20 cellular contexts compared by ENCODE assay signal in the genomic region with DNA sequence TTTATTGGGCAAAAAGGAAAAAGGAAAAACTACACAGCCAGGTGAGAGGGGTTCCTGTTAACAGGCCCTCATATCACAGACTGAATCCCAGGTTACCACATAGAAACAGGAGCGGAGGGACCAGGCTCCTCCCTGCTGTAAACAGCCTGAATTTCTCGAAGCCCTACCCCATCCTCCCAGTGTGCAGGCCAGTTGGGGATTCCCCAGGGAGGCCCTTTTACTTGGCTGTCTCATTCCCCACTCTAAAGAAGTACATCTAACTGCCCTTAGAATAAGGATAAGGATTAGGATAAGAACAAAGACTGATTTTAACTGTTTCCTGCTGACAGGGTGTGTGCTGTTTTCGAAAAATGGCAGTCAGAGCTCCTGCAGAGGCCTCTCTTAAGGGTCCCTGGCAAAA.
DNase-seq lines count a peak whose midpoint lies in the region; ATAC-seq and TF ChIP-seq lines count a peak whose summit lies in the region.
"Had no signal": no experiment of that assay in that cellular context is flagged by ENCODE, and none has a peak within 500 bp of the region (broad histone marks: within the 10 kb centered on the region; RNA-seq: fewer than 3 reads in every experiment).

No MANE protein-coding gene starts in this region.

- TF ChIP-seq CTCF in A673 (conservative IDR thresholded peaks at IDR 0.05; ENCODE audit: low read depth, low read length) (no peak), fibroblast of pulmonary artery (IDR thresholded peaks at IDR 0.05; ENCODE audit: low read length, missing control alignments) (no peak)

- no peaks in the 10 kb centered on the region for H3K4me1 ChIP-seq in A673 (ENCODE audit: insufficient read depth, low read length, poor library complexity, severe bottlenecking)
- H3K4me1 ChIP-seq: BLaER1 treated with 17β-estradiol and CSF1 and Interleukin-3, amounts not matched to agents 10 nM and 100 nM had no signal

- peaks cover 29% of the 10 kb centered on the region for H3K9me3 ChIP-seq in A673 (ENCODE audit: low read depth, low read length, poor library complexity, severe bottlenecking)
- H3K9me3 ChIP-seq: BLaER1 treated with 17β-estradiol and CSF1 and Interleukin-3, amounts not matched to agents 10 nM and 100 nM had no signal

- no peak overlapping the region for H3K4me3 ChIP-seq in A673 (ENCODE audit: low read depth, low read length, poor library complexity, severe bottlenecking)
- no peak overlapping the region for H3K4me3 ChIP-seq in H7 (ENCODE audit: insufficient read depth, low read depth, low read length)
- H3K4me3 ChIP-seq in fibroblast of pulmonary artery (replicated peaks; ENCODE audit: low read depth, low read length), result no peak overlapping the region
- H3K4me3 ChIP-seq: BLaER1 treated with 17β-estradiol and CSF1 and Interleukin-3, amounts not matched to agents 10 nM and 100 nM; GM12878 had no signal

- H3K27ac ChIP-seq in A673 (ENCODE audit: low read depth, low read length, poor library complexity, severe bottlenecking), result no peak overlapping the region
- H3K27ac ChIP-seq: BLaER1 treated with 17β-estradiol and CSF1 and Interleukin-3, amounts not matched to agents 10 nM and 100 nM; HL-60 had no signal

- DNase-seq in A673 (ENCODE audit: low spot score), result peak; percentile 82
- peak; percentile 8 for DNase-seq in H7
- DNase-seq in RPMI7951 (ENCODE audit: low read depth), result peak; percentile 7
- DNase-seq in fibroblast of pulmonary artery (ENCODE audit: low read depth), result peak; percentile 31
- DNase-seq in inferior parietal cortex (ENCODE audit: extremely low spot score), result no peak
- no peak for DNase-seq in NCI-H2081 (lab: John Stamatoyannopoulos, UW)
- no peak for DNase-seq in dedifferentiated amniotic fluid mesenchymal stem cell (ENCODE audit: extremely low spot score)
- DNase-seq: 8988T; CD8-positive, alpha-beta T cell; COR-L47; DMS 273 treated with DMSO at 0.1 percent for 48 hours; DMS53; DND-41; EL; GOT3; HCEC 1CT had no signal

- POLR2A ChIA-PET in A673 (lab: Charles Lee; ENCODE audit: low non-redundant PET), result no interaction called here

- CTCF ChIA-PET in A673 (lab: Charles Lee), result no interaction called here

- intact Hi-C loops in A673 (cut with micrococcal nuclease; ENCODE audit: unreplicated experiment), result no loop called here

- H3K27me3 ChIP-seq in A673 (replicated peaks; ENCODE audit: insufficient read depth, low read depth, low read length, poor library complexity) (no peaks in the 10 kb centered on the region), H7 (ENCODE audit: control insufficient read depth, insufficient read depth, low read length) (no peaks in the 10 kb centered on the region)
- H3K27me3 ChIP-seq: BLaER1 treated with 17β-estradiol and CSF1 and Interleukin-3, amounts not matched to agents 10 nM and 100 nM had no signal

- ATAC-seq in GM19455 (IDR thresholded peaks at IDR 0.05; ENCODE audit: unreplicated experiment), result no peak
- ATAC-seq: CD8-positive, alpha-beta T cell; GM12878 had no signal

- H3K36me3 ChIP-seq in A673 (ENCODE audit: insufficient read depth, low read length, poor library complexity, severe bottlenecking) (no peaks in the 10 kb centered on the region), H7 (replicated peaks; ENCODE audit: control insufficient read depth, insufficient read depth, low read length) (no peaks in the 10 kb centered on the region)
- H3K36me3 ChIP-seq: BLaER1 treated with 17β-estradiol and CSF1 and Interleukin-3, amounts not matched to agents 10 nM and 100 nM had no signal

- no TSS peak for BruUV-seq in A673 (replicated peaks; lab: Mats Ljungman, UMichigan)

Comparison
In these comparisons a context has a peak if more than half of its experiments do, and no peak if none do; other contexts are left out.
1. DNase-seq: peak in A673 (single experiment), H7 (single experiment), RPMI7951 (single experiment) and fibroblast of pulmonary artery (single experiment); none in inferior parietal cortex (single experiment), NCI-H2081 (0 of 2) and dedifferentiated amniotic fluid mesenchymal stem cell (single experiment).